14 cellular contexts compared by ENCODE assay signal in the genomic region with DNA sequence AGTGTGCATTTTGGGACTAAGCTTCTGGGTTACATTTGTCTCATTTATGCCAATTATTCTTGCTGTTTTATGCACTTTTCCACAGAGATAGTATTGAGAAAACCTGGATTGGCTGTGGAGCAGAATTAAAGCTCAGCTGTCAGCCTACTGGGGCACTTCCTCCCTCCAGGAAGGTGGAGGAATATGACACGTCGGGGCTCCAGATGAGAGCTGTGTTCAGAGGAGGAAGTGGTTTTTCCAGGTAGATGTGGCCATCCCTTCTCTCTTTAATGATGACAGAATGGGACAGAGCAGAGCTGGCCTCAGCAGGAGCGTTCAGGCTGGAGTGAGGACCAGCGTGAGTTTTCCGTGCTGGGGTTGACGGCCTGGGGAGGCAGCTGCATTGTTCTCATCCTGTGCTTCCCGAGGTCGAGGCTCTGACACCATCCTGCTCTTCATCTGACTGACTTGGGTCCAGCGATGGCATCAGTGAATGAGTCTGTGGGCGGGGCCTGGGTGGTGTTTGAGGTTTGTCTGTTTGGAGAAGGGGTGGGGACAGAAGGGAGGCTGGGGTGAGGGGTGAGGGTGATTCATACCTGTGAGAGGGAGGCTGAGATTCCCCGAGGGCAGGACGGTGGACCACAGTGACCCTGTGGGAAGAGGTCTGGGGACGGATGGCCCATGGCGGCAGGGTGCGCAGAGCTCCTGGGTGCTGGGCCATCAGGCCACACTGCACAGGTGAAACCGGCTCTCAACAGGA.
A peak's percentile ranks its signal among the peaks of the same experiment; 100 is the strongest.
DNase-seq lines count a peak whose midpoint lies in the region; ATAC-seq and TF ChIP-seq lines count a peak whose summit lies in the region.
"Had no signal": no experiment of that assay in that cellular context is flagged by ENCODE, and none has a peak within 500 bp of the region (broad histone marks: within the 10 kb centered on the region; RNA-seq: fewer than 3 reads in every experiment).

No MANE protein-coding gene starts in this region.

- no peak overlapping the region for H3K27ac ChIP-seq in colonic mucosa
- H3K27ac ChIP-seq in tibial artery: peak overlapping the region; percentile 35 to 43
- H3K27ac ChIP-seq: GM23248 had no signal

- peak; percentile 28 to 48 for ATAC-seq in activated naive CD4-positive, alpha-beta T cell treated with anti-CD3 and anti-CD28 coated beads, Interleukin-2, amount 50 U/mL, for 72 hours
- ATAC-seq in GM21381 (IDR thresholded peaks at IDR 0.05; ENCODE audit: unreplicated experiment): no peak
- ATAC-seq: heart right ventricle, T-cell had no signal

- H3K9me3 ChIP-seq in colonic mucosa (no peaks in the 10 kb centered on the region), tibial artery (no peaks in the 10 kb centered on the region)
- H3K9me3 ChIP-seq: heart right ventricle had no signal

- H3K4me1 ChIP-seq in colonic mucosa (no peaks in the 10 kb centered on the region), tibial artery (peaks cover 0 to 53% (median 31%) of the 10 kb centered on the region in 4 donors)

- no peaks in the 10 kb centered on the region for H3K27me3 Mint-ChIP-seq in T-helper 1 cell treated with Interleukin-12 subunit alpha and Interleukin-12 subunit beta and Interleukin-4 antibody, amounts not matched to agents 30 μg/mL and 1 μg/mL, for 36 hours (ENCODE audit: low read depth)
- peaks cover 21% of the 10 kb centered on the region for H3K27me3 Mint-ChIP-seq in nephron progenitor cell (ENCODE audit: low read depth, poor library complexity)
- H3K27me3 Mint-ChIP-seq: T-cell had no signal

- H3K27me3 ChIP-seq in colonic mucosa (no peaks in the 10 kb centered on the region), tibial artery (no peaks in the 10 kb centered on the region)
- H3K27me3 ChIP-seq: heart right ventricle had no signal

- no peaks in the 10 kb centered on the region for H3K36me3 ChIP-seq in colonic mucosa
- H3K36me3 ChIP-seq in tibial artery: peaks cover 0 to 8% (median 0%) of the 10 kb centered on the region in 3 donors
- H3K36me3 ChIP-seq: heart right ventricle had no signal

- no peak overlapping the region for H3K4me3 ChIP-seq in colonic mucosa
- no peak overlapping the region for H3K4me3 ChIP-seq in tibial artery
- H3K4me3 ChIP-seq: GM23248, heart right ventricle had no signal

- no peak overlapping the region for H3K4me3 Mint-ChIP-seq in T-helper 1 cell treated with Interleukin-12 subunit alpha and Interleukin-12 subunit beta and Interleukin-4 antibody, amounts not matched to agents 30 μg/mL and 1 μg/mL, for 36 hours
- no peak overlapping the region for H3K4me3 Mint-ChIP-seq in nephron progenitor cell
- H3K4me3 Mint-ChIP-seq: T-cell had no signal

- no peak for TF ChIP-seq CTCF in colonic mucosa (IDR thresholded peaks at IDR 0.05)
- no peak for TF ChIP-seq CTCF in tibial artery (IDR thresholded peaks at IDR 0.05)
- TF ChIP-seq CTCF in nephron progenitor cell (IDR thresholded peaks at IDR 0.05): no peak

- H3K27ac Mint-ChIP-seq in activated naive CD4-positive, alpha-beta T cell treated with anti-CD3 and anti-CD28 coated beads, Interleukin-2, amount 50 U/mL, for 72 hours: no peak overlapping the region
- H3K27ac Mint-ChIP-seq in T-helper 1 cell treated with Interleukin-12 subunit alpha and Interleukin-12 subunit beta and Interleukin-4 antibody, amounts not matched to agents 30 μg/mL and 1 μg/mL, for 36 hours: peak overlapping the region; percentile 4
- no peak overlapping the region for H3K27ac Mint-ChIP-seq in nephron progenitor cell

- no peaks in the 10 kb centered on the region for H3K9me3 Mint-ChIP-seq in activated naive CD4-positive, alpha-beta T cell treated with anti-CD3 and anti-CD28 coated beads, Interleukin-2, amount 50 U/mL, for 72 hours
- no peaks in the 10 kb centered on the region for H3K9me3 Mint-ChIP-seq in T-helper 1 cell treated with Interleukin-12 subunit alpha and Interleukin-12 subunit beta and Interleukin-4 antibody, amounts not matched to agents 30 μg/mL and 1 μg/mL, for 36 hours
- H3K9me3 Mint-ChIP-seq in nephron progenitor cell: no peaks in the 10 kb centered on the region
- H3K9me3 Mint-ChIP-seq: T-cell had no signal

- no peak overlapping the region for H3K9ac ChIP-seq in colonic mucosa (ENCODE audit: low read depth in 2 of 2, low read length in 2 of 2)
- H3K9ac ChIP-seq: GM23248 had no signal

- H3K36me3 Mint-ChIP-seq in activated naive CD4-positive, alpha-beta T cell treated with anti-CD3 and anti-CD28 coated beads, Interleukin-2, amount 50 U/mL, for 72 hours: peaks cover 0 to 7% of the 10 kb centered on the region in 2 donors
- H3K36me3 Mint-ChIP-seq in T-helper 1 cell treated with Interleukin-12 subunit alpha and Interleukin-12 subunit beta and Interleukin-4 antibody, amounts not matched to agents 30 μg/mL and 1 μg/mL, for 36 hours (ENCODE audit: low read depth): peaks cover 3% of the 10 kb centered on the region
- no peaks in the 10 kb centered on the region for H3K36me3 Mint-ChIP-seq in nephron progenitor cell (ENCODE audit: low read depth)

- DNase-seq in activated naive CD4-positive, alpha-beta T cell treated with anti-CD3 and anti-CD28 coated beads, Interleukin-2, amount 50 U/mL, for 72 hours (ENCODE audit: low spot score in 2 of 2): no peak
- no peak for DNase-seq in activated naive CD4-positive, alpha-beta T cell treated with anti-CD3 and anti-CD28 coated beads, Interleukin-2, amount 50 U/mL, for 16 hours
- DNase-seq in colonic mucosa (peak; percentile 41), tibial artery (no peak), nephron progenitor cell (no peak)
- DNase-seq in stimulated activated naive CD4-positive, alpha-beta T cell (lab: John Stamatoyannopoulos, UW): no peak
- DNase-seq: DMS79, erythroblast, GM23248, heart right ventricle, NCI-H2081 treated with DMSO at 0.1 percent for 48 hours had no signal

- peaks cover 38% of the 10 kb centered on the region for H3K4me1 Mint-ChIP-seq in T-helper 1 cell treated with Interleukin-12 subunit alpha and Interleukin-12 subunit beta and Interleukin-4 antibody, amounts not matched to agents 30 μg/mL and 1 μg/mL, for 36 hours (ENCODE audit: low read depth)
- H3K4me1 Mint-ChIP-seq in nephron progenitor cell: peaks cover 31% of the 10 kb centered on the region

- intact Hi-C loops in colonic mucosa (cut with DNase I) (no loop called here), tibial artery (cut with DNase I; ENCODE audit: low total_unique reads) (no loop called here)
